ENCODE assay signal across 11 cellular contexts in genomic region chr5:120684749-120685415, GRCh38.
DNase-seq lines count a peak whose midpoint lies in the region; ATAC-seq and TF ChIP-seq lines count a peak whose summit lies in the region.
"Had no signal": no experiment of that assay in that cellular context is flagged by ENCODE, and none has a peak within 500 bp of the region (broad histone marks: within the 10 kb centered on the region; RNA-seq: fewer than 3 reads in every experiment).

No MANE protein-coding gene starts in this region.

- H3K4me1 ChIP-seq in GM23338 (ENCODE audit: insufficient read depth), result peaks cover 11% of the 10 kb centered on the region; the same call in 1 of the 2 replicates

- TF ChIP-seq CTCF in GM23338 (conservative IDR thresholded peaks at IDR 0.05; ENCODE audit: low read depth in 2 of 2) (peak; percentile 68 to 69), glutamatergic neuron (IDR thresholded peaks at IDR 0.05; ENCODE audit: partially characterized antibody, unreplicated experiment) (peak; percentile 28)

- H3K36me3 ChIP-seq in GM23338 (ENCODE audit: insufficient read depth), result no peaks in the 10 kb centered on the region

- no peaks in the 10 kb centered on the region for H4K20me1 ChIP-seq in GM23338 (replicated peaks; ENCODE audit: insufficient read depth)

- H3K4me1 Mint-ChIP-seq in GM23338, result peaks cover 17% of the 10 kb centered on the region
- H3K4me1 Mint-ChIP-seq in glutamatergic neuron (ENCODE audit: low read depth, unreplicated experiment), result no peaks in the 10 kb centered on the region
- H3K4me1 Mint-ChIP-seq: activated B cell treated with CpG ODN at 0.5 μM for 24 hours had no signal

- H3K4me3 Mint-ChIP-seq in GM23338 (no peak overlapping the region), glutamatergic neuron (ENCODE audit: unreplicated experiment) (no peak overlapping the region)
- H3K4me3 Mint-ChIP-seq: activated B cell treated with CpG ODN at 0.5 μM for 24 hours had no signal

- H3K27ac Mint-ChIP-seq in GM23338 (no peak overlapping the region), glutamatergic neuron (ENCODE audit: unreplicated experiment) (no peak overlapping the region)
- H3K27ac Mint-ChIP-seq: activated B cell treated with CpG ODN at 0.5 μM for 24 hours had no signal

- no peak overlapping the region for H3K27ac ChIP-seq in GM23338 (ENCODE audit: low read depth)

- no peaks in the 10 kb centered on the region for H3K9me2 ChIP-seq in GM23338 (ENCODE audit: insufficient read depth)

- H3K27me3 Mint-ChIP-seq in GM23338 (ENCODE audit: insufficient read depth, low read depth, poor library complexity) (peaks cover 1% of the 10 kb centered on the region), glutamatergic neuron (ENCODE audit: unreplicated experiment) (peaks cover 2% of the 10 kb centered on the region)
- H3K27me3 Mint-ChIP-seq: activated B cell treated with CpG ODN at 0.5 μM for 24 hours had no signal

- H3K36me3 Mint-ChIP-seq in GM23338 (ENCODE audit: low read depth) (no peaks in the 10 kb centered on the region), glutamatergic neuron (ENCODE audit: unreplicated experiment) (no peaks in the 10 kb centered on the region)

- no peaks in the 10 kb centered on the region for H3K79me2 ChIP-seq in GM23338 (replicated peaks; ENCODE audit: insufficient read depth)

- H3K4me3 ChIP-seq in GM23338, result no peak overlapping the region

- peak; percentile 21 for DNase-seq in AG20443 (ENCODE audit: low spot score)
- peak; percentile 69 for DNase-seq in GM23338 (ENCODE audit: low spot score)
- peak; percentile 15 for DNase-seq in RPMI8226
- no peak for DNase-seq in glutamatergic neuron
- no peak for DNase-seq in nucleus accumbens (lab: John Stamatoyannopoulos, UW)
- no peak for DNase-seq in effector CD8-positive, alpha-beta T cell (lab: John Stamatoyannopoulos, UW)
- DNase-seq in stimulated activated CD4-positive, alpha-beta T cell treated with anti-CD3 and anti-CD28 coated beads, Interleukin-12 subunit alpha, Interleukin-12 subunit beta, amount 100 ng/mL, for 4 hours, result no peak
- DNase-seq: activated B cell treated with CpG ODN at 0.5 μM for 24 hours, anterior cingulate cortex, NCI-H748 treated with DMSO at 0.1 percent for 48 hours had no signal

- no peaks in the 10 kb centered on the region for H3K27me3 ChIP-seq in GM23338 (ENCODE audit: insufficient read depth)

- ATAC-seq in GM23338 (peak; percentile 95), HG03565 (IDR thresholded peaks at IDR 0.05; ENCODE audit: unreplicated experiment) (no peak)

- H3K4me2 ChIP-seq in GM23338, result no peak overlapping the region

- H3F3A ChIP-seq in GM23338 (replicated peaks; ENCODE audit: low read depth), result no peaks in the 10 kb centered on the region

- H3K9me3 Mint-ChIP-seq in GM23338, result no peaks in the 10 kb centered on the region; the same call in 2 of the 3 replicates
- no peaks in the 10 kb centered on the region for H3K9me3 Mint-ChIP-seq in glutamatergic neuron (ENCODE audit: unreplicated experiment)
- H3K9me3 Mint-ChIP-seq: activated B cell treated with CpG ODN at 0.5 μM for 24 hours had no signal

- H2AFZ ChIP-seq in GM23338, result no peak overlapping the region

TF ChIP-seq in GM23338, 12 proteins besides CTCF, POLR2A, EP300 and RAD21:
- TF ChIP-seq ZNF462 (CRISPR knock-in tag; IDR thresholded peaks at IDR 0.05) (no peak), NANOG (IDR thresholded peaks at IDR 0.05; ENCODE audit: borderline replicate concordance) (no peak), CREB1 (CRISPR knock-in tag; IDR thresholded peaks at IDR 0.05; ENCODE audit: low read depth) (no peak), ETS1 (IDR thresholded peaks at IDR 0.05) (no peak), JUNB (IDR thresholded peaks at IDR 0.05; ENCODE audit: unreplicated experiment) (no peak)

Comparison
In these comparisons a context has a peak if more than half of its experiments do, and no peak if none do; other contexts are left out.
1. DNase-seq: peak in AG20443 (single experiment), GM23338 (single experiment) and RPMI8226 (single experiment); none in glutamatergic neuron (single experiment), nucleus accumbens (0 of 56), effector CD8-positive, alpha-beta T cell (single experiment) and stimulated activated CD4-positive, alpha-beta T cell treated with anti-CD3 and anti-CD28 coated beads, Interleukin-12 subunit alpha, Interleukin-12 subunit beta, amount 100 ng/mL, for 4 hours (single experiment).